ENCODE assay signal across 10 cellular contexts in the genomic region with DNA sequence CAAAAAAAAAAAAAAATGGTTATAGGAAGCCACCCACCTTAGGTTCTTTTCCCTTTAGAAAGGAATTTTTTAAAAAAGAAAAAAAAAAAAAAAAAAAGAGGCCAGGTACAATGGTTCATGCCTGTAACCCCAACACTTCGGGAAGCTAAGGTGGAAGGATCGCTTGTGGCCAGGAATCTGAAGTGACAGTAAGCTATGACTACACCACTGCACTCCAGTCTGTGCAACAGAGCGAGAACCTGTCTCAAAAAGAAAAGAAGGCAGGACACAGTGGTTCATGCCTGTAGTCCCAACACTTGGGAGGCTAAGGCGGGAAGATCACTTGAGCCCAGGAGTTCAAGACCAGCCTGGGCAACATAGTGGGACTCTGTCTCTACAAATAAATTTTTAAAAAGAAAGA. TPM values are rescaled to one million over a fixed set of nuclear protein-coding genes. Genes with fewer than 3 reads are reported as not detected.
DNase-seq lines count a peak whose midpoint lies in the region; ATAC-seq and TF ChIP-seq lines count a peak whose summit lies in the region.
"Had no signal": no experiment of that assay in that cellular context is flagged by ENCODE, and none has a peak within 500 bp of the region (broad histone marks: within the 10 kb centered on the region; RNA-seq: fewer than 3 reads in every experiment).

No MANE protein-coding gene starts in this region.

- intact Hi-C loops in PC-3 (cut with micrococcal nuclease): no loop called here

- no peak overlapping the region for H3K4me3 ChIP-seq in BLaER1 treated with 17β-estradiol and CSF1 and Interleukin-3, amounts not matched to agents 10 nM and 100 nM
- no peak overlapping the region; the same call in 1 of the 2 replicates for H3K4me3 ChIP-seq in PC-3 (ENCODE audit: low read length)

- peaks cover 15 to 29% (median 18%) of the 10 kb centered on the region in 10 experiments for H3K4me1 ChIP-seq in BLaER1 treated with 17β-estradiol and CSF1 and Interleukin-3, amounts not matched to agents 10 nM and 100 nM
- H3K4me1 ChIP-seq in PC-3 (ENCODE audit: insufficient read depth, low read length): no peaks in the 10 kb centered on the region

- peaks cover 0 to 7% (median 4%) of the 10 kb centered on the region in 3 donors for H3K36me3 Mint-ChIP-seq in immature natural killer cell

- no peak overlapping the region for H2AFZ ChIP-seq in PC-3 (ENCODE audit: low read length)

- no peaks in the 10 kb centered on the region for H3F3A ChIP-seq in PC-3 (ENCODE audit: low read length, unreplicated experiment)

- peaks cover 3 to 99% (median 17%) of the 10 kb centered on the region in 11 experiments; a peak in 15 of 22 replicates for H4K20me1 ChIP-seq in BLaER1 treated with 17β-estradiol and CSF1 and Interleukin-3, amounts not matched to agents 10 nM and 100 nM
- H4K20me1 ChIP-seq in PC-3 (ENCODE audit: low read length): peaks cover 11% of the 10 kb centered on the region; the same call in 1 of the 2 replicates

- no peaks in the 10 kb centered on the region for H3K27me3 Mint-ChIP-seq in immature natural killer cell (ENCODE audit: low read depth in 3 of 3)
- H3K27me3 Mint-ChIP-seq: activated naive CD4-positive, alpha-beta T cell treated with anti-CD3 and anti-CD28 coated beads, Interleukin-2, amount 50 U/mL, for 24 hours had no signal

- peaks cover 13 to 64% (median 31%) of the 10 kb centered on the region in 11 experiments for H3K36me3 ChIP-seq in BLaER1 treated with 17β-estradiol and CSF1 and Interleukin-3, amounts not matched to agents 10 nM and 100 nM
- peaks cover 39% of the 10 kb centered on the region for H3K36me3 ChIP-seq in PC-3 (ENCODE audit: low read depth, low read length)

- CTCF ChIA-PET in PC-3 (lab: Charles Lee): interaction anchor here (0.6 kb wide), 1 partner anchor 13 kb away, joined by 3 read pairs; no protein-coding TSS in a partner anchor

- no peaks in the 10 kb centered on the region for H3K9me2 ChIP-seq in PC-3 (replicated peaks; ENCODE audit: low read length)

- H3K79me2 ChIP-seq in PC-3 (ENCODE audit: low read length): peaks cover 81% of the 10 kb centered on the region

- no peak overlapping the region for H3K27ac ChIP-seq in BLaER1 treated with 17β-estradiol and CSF1 and Interleukin-3, amounts not matched to agents 10 nM and 100 nM
- H3K27ac ChIP-seq in PC-3 (ENCODE audit: low read length): no peak overlapping the region

- H3K27ac Mint-ChIP-seq in immature natural killer cell: peak overlapping the region; percentile 85 to 92 (median 89)
- H3K27ac Mint-ChIP-seq: activated naive CD4-positive, alpha-beta T cell treated with anti-CD3 and anti-CD28 coated beads, Interleukin-2, amount 50 U/mL, for 24 hours had no signal

- POLR2A ChIA-PET in PC-3 (lab: Charles Lee; ENCODE audit: unreplicated experiment): no interaction called here

- peak; percentile 9 for ATAC-seq in GM19467 (IDR thresholded peaks at IDR 0.05; ENCODE audit: unreplicated experiment)
- no peak for ATAC-seq in PC-3

- peak overlapping the region in 10 of 11 experiments; percentile 0 to 61 (median 26); a peak in 8 of 22 replicates for H3K4me2 ChIP-seq in BLaER1 treated with 17β-estradiol and CSF1 and Interleukin-3, amounts not matched to agents 10 nM and 100 nM
- H3K4me2 ChIP-seq in PC-3 (ENCODE audit: low read length): peak overlapping the region; percentile 21; the same call in 1 of the 2 replicates

- no peak overlapping the region for H3K9ac ChIP-seq in BLaER1 treated with 17β-estradiol and CSF1 and Interleukin-3, amounts not matched to agents 10 nM and 100 nM
- H3K9ac ChIP-seq in PC-3 (ENCODE audit: low read length): no peak overlapping the region

- H3K9me3 Mint-ChIP-seq in immature natural killer cell: no peaks in the 10 kb centered on the region
- H3K9me3 Mint-ChIP-seq: activated naive CD4-positive, alpha-beta T cell treated with anti-CD3 and anti-CD28 coated beads, Interleukin-2, amount 50 U/mL, for 24 hours had no signal

- H3K4me1 Mint-ChIP-seq in immature natural killer cell: peaks cover 37 to 71% of the 10 kb centered on the region in 2 donors

- no peaks in the 10 kb centered on the region for H3K27me3 ChIP-seq in BLaER1 treated with 17β-estradiol and CSF1 and Interleukin-3, amounts not matched to agents 10 nM and 100 nM
- no peaks in the 10 kb centered on the region for H3K27me3 ChIP-seq in PC-3 (ENCODE audit: low read length)

- DNase-seq in PC-3 (no peak), immature natural killer cell (no peak), NCI-H128 (lab: John Stamatoyannopoulos, UW; ENCODE audit: unreplicated experiment) (no peak), DMS 273 (lab: John Stamatoyannopoulos, UW; ENCODE audit: unreplicated experiment) (no peak), NCI-H1105 treated with DMSO at 0.1 percent for 48 hours (lab: John Stamatoyannopoulos, UW) (no peak)
- DNase-seq in effector CD4-positive, alpha-beta T cell: no peak
- DNase-seq: occipital lobe had no signal

- H3K9me3 ChIP-seq in BLaER1 treated with 17β-estradiol and CSF1 and Interleukin-3, amounts not matched to agents 10 nM and 100 nM (replicated peaks in 1 of 11): no peaks in the 10 kb centered on the region
- no peaks in the 10 kb centered on the region for H3K9me3 ChIP-seq in PC-3 (ENCODE audit: low read length)

- TF ChIP-seq CTCF in PC-3 (conservative IDR thresholded peaks at IDR 0.05; ENCODE audit: low read depth, low read length): no peak

- BruUV-seq in PC-3 (replicated peaks; lab: Mats Ljungman, UMichigan): no TSS peak

- peak overlapping the region; percentile 69 to 87 (median 81) for H3K4me3 Mint-ChIP-seq in immature natural killer cell
- H3K4me3 Mint-ChIP-seq: activated naive CD4-positive, alpha-beta T cell treated with anti-CD3 and anti-CD28 coated beads, Interleukin-2, amount 50 U/mL, for 24 hours had no signal

RNA-seq across cellular contexts. Expression of a gene that starts 36.0 kb away (rescaled TPM):
- total RNA-seq in PC-3 (2014; rRNA removed): 25.6 and 27.6 TPM in 2 replicates
- 10 to 100 TPM; 25.2 to 35.2 (median 32.3) TPM for polyA plus RNA-seq in immature natural killer cell
